ENCODE assay signal across 27 cellular contexts in the genomic region with DNA sequence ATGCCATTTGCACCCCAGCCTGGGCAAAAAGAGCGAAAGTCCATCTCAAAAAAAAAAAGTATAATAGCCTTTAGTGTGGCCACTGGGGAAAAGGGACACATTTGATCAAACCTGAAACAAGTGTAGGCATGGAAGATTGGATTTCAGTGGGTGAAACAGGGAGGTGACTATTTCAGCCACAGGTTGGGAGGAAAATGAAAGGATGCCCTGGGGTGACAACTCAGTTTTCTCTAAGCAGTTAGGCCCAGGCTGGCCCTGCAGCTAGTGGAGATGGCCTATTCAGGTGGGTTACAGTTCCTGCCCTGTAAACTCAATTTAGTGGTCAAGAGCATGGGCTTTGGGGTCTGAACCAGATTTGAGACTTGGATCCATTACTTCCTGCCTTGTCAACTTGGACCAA.
"Had no signal": no experiment of that assay in that cellular context is flagged by ENCODE, and none has a peak within 500 bp of the region (broad histone marks: within the 10 kb centered on the region; RNA-seq: fewer than 3 reads in every experiment).

No MANE protein-coding gene starts in this region.

- H3K27ac Mint-ChIP-seq: nephron progenitor cell had no signal

- DNase-seq: effector memory CD8-positive, alpha-beta T cell; erythroblast; esophagus squamous epithelium; foreskin melanocyte; glutamatergic neuron; heart right ventricle; hippocampal formation; left cardiac atrium; left lung; mesendoderm; midbrain; naive thymus-derived CD8-positive, alpha-beta T cell; nephron progenitor cell; nucleus accumbens; stimulated activated CD4-positive, alpha-beta T cell treated with anti-CD3 and anti-CD28 coated beads, Interleukin-12 subunit alpha, Interleukin-12 subunit beta, amount 100 ng/mL, for 4 hours; stimulated activated CD4-positive, alpha-beta T cell treated with anti-CD3 and anti-CD28 coated beads, Interleukin-1b, Interleukin-23, amount 100 ng/mL, for 48 hours; stimulated activated CD4-positive, alpha-beta T cell treated with anti-CD3 and anti-CD28 coated beads, Interleukin-4, amount 100 ng/mL, for 1 hour; stimulated activated CD8-positive, alpha-beta memory T cell treated with anti-CD3 and anti-CD28 coated beads, Interleukin-4, amount 100 ng/mL, for 48 hours; stimulated activated naive CD4-positive, alpha-beta T cell treated with Interleukin-2 at 50 U/mL for 16 hours; stomach; thyroid gland; trophoblast cell had no signal

- H3K4me1 ChIP-seq: left lung, prostate gland, right atrium auricular region, vagina had no signal

- H3K4me3 ChIP-seq: esophagus squamous epithelium, heart right ventricle, left lung, prostate gland, right atrium auricular region, smooth muscle cell, stomach, thyroid gland, vagina had no signal

- H3K9me3 ChIP-seq: esophagus squamous epithelium, heart right ventricle, left lung, prostate gland, right atrium auricular region, stomach, thyroid gland, vagina had no signal

- H3K36me3 ChIP-seq: prostate gland had no signal

- H3K4me1 Mint-ChIP-seq: naive thymus-derived CD8-positive, alpha-beta T cell had no signal

- ATAC-seq: effector memory CD8-positive, alpha-beta T cell; heart right ventricle; left cardiac atrium; left lung; naive thymus-derived CD8-positive, alpha-beta T cell; sciatic nerve had no signal

- H3K27me3 Mint-ChIP-seq: effector memory CD8-positive, alpha-beta T cell; naive thymus-derived CD8-positive, alpha-beta T cell had no signal

- H3K4me3 Mint-ChIP-seq: effector memory CD8-positive, alpha-beta T cell; naive thymus-derived CD8-positive, alpha-beta T cell; nephron progenitor cell had no signal

- H3K27me3 ChIP-seq: esophagus squamous epithelium, heart right ventricle, left lung, right atrium auricular region, stomach, thyroid gland, vagina had no signal

- H3K9me3 Mint-ChIP-seq: effector memory CD8-positive, alpha-beta T cell; naive thymus-derived CD8-positive, alpha-beta T cell; nephron progenitor cell had no signal

- H3K27ac ChIP-seq: esophagus squamous epithelium, left lung, prostate gland, right atrium auricular region, stomach, thyroid gland, vagina had no signal
